9 cellular contexts compared by ENCODE assay signal in the genomic region with DNA sequence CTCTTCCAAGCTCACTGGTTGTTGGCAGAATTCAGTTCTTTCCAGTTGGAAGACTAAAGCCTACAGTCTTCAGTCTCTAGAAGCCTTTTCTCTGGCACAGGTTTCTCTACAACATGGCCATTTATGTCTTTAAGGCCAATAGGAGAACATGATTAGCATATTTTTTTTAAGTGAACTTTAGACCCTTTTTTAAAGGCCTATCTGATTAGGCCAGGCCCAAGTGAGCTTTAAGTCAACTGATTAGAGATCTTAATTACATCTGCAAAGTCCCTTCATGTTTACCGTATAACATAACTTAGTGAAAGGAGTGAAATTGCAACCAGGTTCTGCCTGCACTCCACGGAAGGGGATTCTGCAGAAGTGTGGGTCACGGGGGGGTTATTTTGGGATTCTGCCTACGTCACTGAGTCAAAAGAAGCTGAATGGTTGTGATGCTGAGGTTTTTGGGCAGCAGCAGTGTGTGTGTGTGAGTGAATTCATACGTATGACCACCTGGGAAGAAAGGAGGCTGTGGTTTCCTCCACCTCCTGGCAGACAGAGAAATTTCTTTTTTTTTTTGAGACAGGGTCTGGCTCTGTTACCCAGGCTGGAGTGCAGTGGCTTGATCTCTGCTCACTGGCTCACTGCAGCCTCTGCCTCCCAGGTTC. TPM values are rescaled to one million over a fixed set of nuclear protein-coding genes. Genes with fewer than 3 reads are reported as not detected.
DNase-seq lines count a peak whose midpoint lies in the region; ATAC-seq and TF ChIP-seq lines count a peak whose summit lies in the region.
"Had no signal": no experiment of that assay in that cellular context is flagged by ENCODE, and none has a peak within 500 bp of the region (broad histone marks: within the 10 kb centered on the region; RNA-seq: fewer than 3 reads in every experiment).

No MANE protein-coding gene starts in this region.

- H3K4me1 ChIP-seq in OCI-LY7 (ENCODE audit: insufficient read depth, low read length, poor library complexity, severe bottlenecking) (peaks cover 22% of the 10 kb centered on the region), mucosa of descending colon (ENCODE audit: low read depth) (peaks cover 14% of the 10 kb centered on the region)

- H4K20me1 ChIP-seq in OCI-LY7 (ENCODE audit: insufficient read depth, low read length): no peaks in the 10 kb centered on the region

- no peaks in the 10 kb centered on the region for H3K79me2 ChIP-seq in OCI-LY7 (ENCODE audit: insufficient read depth, low read depth, low read length)

- no peaks in the 10 kb centered on the region for H3K9me2 ChIP-seq in OCI-LY7 (ENCODE audit: insufficient read depth, low read length)

- POLR2A ChIA-PET in OCI-LY7 (lab: Charles Lee) (interaction anchor here (0.8 to 2.3 kb wide), 5 partner anchors 12 to 59 kb away, joined by 3 to 7 read pairs (median 4); no protein-coding TSS in a partner anchor), RWPE1 (lab: Yijun Ruan, JAX; ENCODE audit: low non-redundant PET) (no interaction called here)

- peaks cover 29% of the 10 kb centered on the region for H3K36me3 ChIP-seq in OCI-LY7 (ENCODE audit: insufficient read depth, low read length)
- no peaks in the 10 kb centered on the region for H3K36me3 ChIP-seq in mucosa of descending colon (ENCODE audit: low read depth)

- H3K4me2 ChIP-seq in OCI-LY7 (ENCODE audit: low read length): peak overlapping the region; percentile 6; the same call in 1 of the 2 replicates

- DNase-seq in GM12865 (ENCODE audit: low read depth): peak; percentile 58
- DNase-seq in OCI-LY7 (ENCODE audit: low spot score): peak; percentile 58
- DNase-seq in mucosa of descending colon: no peak
- DNase-seq in RWPE1 (ENCODE audit: low spot score): no peak
- DNase-seq in NCI-H748 treated with DMSO at 0.1 percent for 48 hours (lab: John Stamatoyannopoulos, UW): no peak
- no peak for DNase-seq in foreskin melanocyte
- DNase-seq: activated naive CD8-positive, alpha-beta T cell treated with anti-CD3 and anti-CD28 coated beads for 36 hours had no signal

- intact Hi-C loops in OCI-LY7 (cut with micrococcal nuclease; ENCODE audit: unreplicated experiment) (no loop called here), mucosa of descending colon (cut with DNase I, micrococcal nuclease) (no loop called here)

- CTCF ChIA-PET in OCI-LY7 (lab: Charles Lee; ENCODE audit: unreplicated experiment): no interaction called here
- CTCF ChIA-PET in RWPE1 (lab: Yijun Ruan, JAX): no interaction called here

- H3K27ac ChIP-seq in OCI-LY7 (ENCODE audit: low read depth, low read length, poor library complexity, severe bottlenecking) (no peak overlapping the region), RWPE1 (no peak overlapping the region)

- ATAC-seq in GM21723 (IDR thresholded peaks at IDR 0.05; ENCODE audit: unreplicated experiment): peak; percentile 87
- ATAC-seq in mucosa of descending colon: peak; percentile 82
- no peak for ATAC-seq in GM21737 (IDR thresholded peaks at IDR 0.05; ENCODE audit: unreplicated experiment)

- TF ChIP-seq CTCF in GM12865 (IDR thresholded peaks at IDR 0.05; ENCODE audit: insufficient read depth, low read depth, low read length, missing control alignments) (no peak), OCI-LY7 (conservative IDR thresholded peaks at IDR 0.05; ENCODE audit: low read length) (peak; percentile 23; the same call in 1 of the 2 replicates), mucosa of descending colon (IDR thresholded peaks at IDR 0.05) (no peak), RWPE1 (conservative IDR thresholded peaks at IDR 0.05; ENCODE audit: low read depth) (no peak)

- BruUV-seq in OCI-LY7 (replicated peaks; lab: Mats Ljungman, UMichigan): no TSS peak

- H3K9me3 ChIP-seq in OCI-LY7 (ENCODE audit: low read length): no peaks in the 10 kb centered on the region
- no peaks in the 10 kb centered on the region for H3K9me3 ChIP-seq in mucosa of descending colon

- H3K4me3 ChIP-seq in GM12865 (ENCODE audit: low read depth, low read length) (no peak overlapping the region), OCI-LY7 (ENCODE audit: low read depth, low read length, poor library complexity, severe bottlenecking) (no peak overlapping the region), mucosa of descending colon (no peak overlapping the region)

- H2AFZ ChIP-seq in OCI-LY7 (ENCODE audit: low read length): no peak overlapping the region

RNA-seq across cellular contexts. Expression of a gene that starts 31.7 kb away (rescaled TPM):
- 62.1 and 89.9 TPM in 2 replicates for total RNA-seq in OCI-LY7 (2014; rRNA removed; shearing (Covaris generic))
- total RNA-seq in OCI-LY7 (2022) (90.9 and 94.4 TPM in 2 replicates), mucosa of descending colon (10 to 100 TPM in 2 of 3 donors, 1 to 10 TPM in 1; 5.1 to 13.8 (median 11.8) TPM)

Comparison
In these comparisons a context has a peak if more than half of its experiments do, and no peak if none do; other contexts are left out.
1. DNase-seq: peak in GM12865 (single experiment) and OCI-LY7 (single experiment); none in mucosa of descending colon (0 of 3), RWPE1 (single experiment), NCI-H748 treated with DMSO at 0.1 percent for 48 hours (single experiment) and foreskin melanocyte (single experiment).
2. RNA of a gene that starts 31.7 kb away (total RNA-seq): 62.1 to 94.4 TPM in OCI-LY7; 5.1 to 13.8 TPM in mucosa of descending colon; every median in the first group is over 4 times any median in the second.